ENCODE assay signal across 9 cellular contexts in genomic region chr2:235026137-235026536, GRCh38.
DNase-seq lines count a peak whose midpoint lies in the region; ATAC-seq and TF ChIP-seq lines count a peak whose summit lies in the region.
"Had no signal": no experiment of that assay in that cellular context is flagged by ENCODE, and none has a peak within 500 bp of the region (broad histone marks: within the 10 kb centered on the region; RNA-seq: fewer than 3 reads in every experiment).

No MANE protein-coding gene starts in this region.

- peaks cover 22% of the 10 kb centered on the region for H3K36me3 Mint-ChIP-seq in nephron progenitor cell (ENCODE audit: low read depth)
- H3K36me3 Mint-ChIP-seq: natural killer cell treated with Interleukin-12 subunit alpha and Interleukin-12 subunit beta and Interleukin-15 and Interleukin-18, amount 100 ng/mL, for 72 hours had no signal

- H3K4me3 Mint-ChIP-seq in nephron progenitor cell = no peak overlapping the region
- H3K4me3 Mint-ChIP-seq: natural killer cell treated with Interleukin-12 subunit alpha and Interleukin-12 subunit beta and Interleukin-15 and Interleukin-18, amount 100 ng/mL, for 72 hours had no signal

- H3K4me1 Mint-ChIP-seq in nephron progenitor cell = peaks cover 56% of the 10 kb centered on the region

- no peaks in the 10 kb centered on the region for H3K27me3 Mint-ChIP-seq in nephron progenitor cell (ENCODE audit: low read depth, poor library complexity)

- TF ChIP-seq CTCF in BJ (IDR thresholded peaks at IDR 0.05; ENCODE audit: insufficient read depth, low read depth, low read length) (no peak), nephron progenitor cell (IDR thresholded peaks at IDR 0.05) (no peak), testis (IDR thresholded peaks at IDR 0.05) (no peak)

- ATAC-seq in stimulated activated naive CD8-positive, alpha-beta T cell treated with anti-CD3 and anti-CD28 coated beads, Interleukin-15, Interleukin-2, amounts not matched to agents 100 U/mL and 50 U/mL, for 24 hours = no peak
- no peak for ATAC-seq in HG03108 (IDR thresholded peaks at IDR 0.05; ENCODE audit: unreplicated experiment)
- ATAC-seq: natural killer cell treated with Interleukin-12 subunit alpha and Interleukin-12 subunit beta and Interleukin-15 and Interleukin-18, amount 100 ng/mL, for 72 hours had no signal

- CTCF ChIA-PET in BJ (lab: Yijun Ruan, JAX) = interaction anchor here (0.9 to 1.3 kb wide), 2 partner anchors 15 to 83 kb away, joined by 3 to 6 read pairs; no protein-coding TSS in a partner anchor

- H3K36me3 ChIP-seq in BJ (ENCODE audit: control insufficient read depth, insufficient read depth, low read length) (peaks cover 3% of the 10 kb centered on the region), testis (ENCODE audit: low read depth, missing control alignments) (no peaks in the 10 kb centered on the region)

- H3K27ac Mint-ChIP-seq in nephron progenitor cell = peak overlapping the region; percentile 25
- H3K27ac Mint-ChIP-seq: natural killer cell treated with Interleukin-12 subunit alpha and Interleukin-12 subunit beta and Interleukin-15 and Interleukin-18, amount 100 ng/mL, for 72 hours had no signal

- H3K4me3 ChIP-seq in BJ (ENCODE audit: low read depth, low read length) = no peak overlapping the region
- no peak overlapping the region for H3K4me3 ChIP-seq in testis

- H3K9me3 ChIP-seq in testis = no peaks in the 10 kb centered on the region

- intact Hi-C loops in testis (cut with DNase I; ENCODE audit: low total_unique reads) = no loop called here

- POLR2A ChIA-PET in BJ (lab: Charles Lee) = no interaction called here

- DNase-seq in BJ (ENCODE audit: low read depth) = peak; percentile 81
- DNase-seq in NCI-H2196 (lab: John Stamatoyannopoulos, UW; ENCODE audit: unreplicated experiment) = peak; percentile 42
- peak; percentile 58 for DNase-seq in dedifferentiated amniotic fluid mesenchymal stem cell (ENCODE audit: extremely low spot score)
- no peak for DNase-seq in nephron progenitor cell
- no peak for DNase-seq in HUDEP-2 (lab: John Stamatoyannopoulos, UW; ENCODE audit: unreplicated experiment in 76 of 76)
- DNase-seq in testis = no peak
- DNase-seq in stimulated activated naive CD8-positive, alpha-beta T cell treated with anti-CD3 and anti-CD28 coated beads, Interleukin-15, Interleukin-2, amounts not matched to agents 100 U/mL and 50 U/mL, for 24 hours = no peak

- peaks cover 22% of the 10 kb centered on the region for H3K4me1 ChIP-seq in testis

- no peak for TF ChIP-seq POLR2A in testis (IDR thresholded peaks at IDR 0.05)

- H3K27ac ChIP-seq in testis = no peak overlapping the region

- WGBS in testis, 2 donors = 71 to 83% methylated on average over 9 of the region's 9 CpGs

- H3K27me3 ChIP-seq in BJ (ENCODE audit: control insufficient read depth, insufficient read depth, low read length) (no peaks in the 10 kb centered on the region), testis (no peaks in the 10 kb centered on the region)

- H3K9me3 Mint-ChIP-seq in nephron progenitor cell = no peaks in the 10 kb centered on the region
- H3K9me3 Mint-ChIP-seq: natural killer cell treated with Interleukin-12 subunit alpha and Interleukin-12 subunit beta and Interleukin-15 and Interleukin-18, amount 100 ng/mL, for 72 hours had no signal

Comparison
In these comparisons a context has a peak if more than half of its experiments do, and no peak if none do; other contexts are left out.
1. DNase-seq: peak in BJ (single experiment), NCI-H2196 (single experiment) and dedifferentiated amniotic fluid mesenchymal stem cell (single experiment); none in nephron progenitor cell (single experiment), HUDEP-2 (0 of 76), testis (single experiment) and stimulated activated naive CD8-positive, alpha-beta T cell treated with anti-CD3 and anti-CD28 coated beads, Interleukin-15, Interleukin-2, amounts not matched to agents 100 U/mL and 50 U/mL, for 24 hours (single experiment).